In the genomic region with DNA sequence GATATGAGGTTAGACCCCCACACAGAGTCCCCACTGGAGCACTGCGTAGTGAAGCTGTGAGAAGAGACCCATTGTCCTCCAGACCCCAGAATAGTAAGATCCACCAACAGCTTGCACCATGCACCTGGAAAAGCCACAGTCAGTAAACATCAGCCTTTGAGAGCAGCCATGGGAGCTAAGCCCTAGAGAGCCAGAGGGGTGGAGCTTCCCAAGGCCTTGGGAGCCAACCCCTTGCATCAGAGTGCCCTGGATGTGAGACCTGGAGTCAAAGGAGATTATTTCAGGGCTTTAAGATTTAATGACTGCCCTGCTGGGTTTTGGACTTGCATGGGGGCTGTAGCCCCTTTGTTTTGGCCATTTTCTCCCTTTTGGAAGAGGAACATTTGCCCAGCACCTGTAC, we compare ENCODE assay signal across 31 cellular contexts. TPM values are rescaled to one million over a fixed set of nuclear protein-coding genes. Genes with fewer than 3 reads are reported as not detected.
"Had no signal": no experiment of that assay in that cellular context is flagged by ENCODE, and none has a peak within 500 bp of the region (broad histone marks: within the 10 kb centered on the region; RNA-seq: fewer than 3 reads in every experiment).

No MANE protein-coding gene starts in this region.

- H3K9me3 ChIP-seq: colonic mucosa, gastrocnemius medialis had no signal

- H3K4me1 ChIP-seq: colonic mucosa, esophagus muscularis mucosa, esophagus squamous epithelium, foreskin keratinocyte, gastrocnemius medialis, gastroesophageal sphincter, heart left ventricle, heart right ventricle had no signal

- H3K27ac ChIP-seq: colonic mucosa, coronary artery, dorsolateral prefrontal cortex, epithelial cell of prostate, esophagus muscularis mucosa, esophagus squamous epithelium, foreskin keratinocyte, gastrocnemius medialis, gastroesophageal sphincter, heart left ventricle, heart right ventricle had no signal

- H3K4me3 ChIP-seq: colonic mucosa, coronary artery, dorsolateral prefrontal cortex, esophagus muscularis mucosa, esophagus squamous epithelium, gastrocnemius medialis, gastroesophageal sphincter, heart left ventricle, heart right ventricle had no signal

- ATAC-seq: effector memory CD8-positive, alpha-beta T cell; esophagus mucosa; foreskin keratinocyte; gastrocnemius medialis; gastroesophageal sphincter; heart left ventricle; heart right ventricle had no signal

- FAIRE-seq: colon, endometrium, endothelial cell of umbilical vein, frontal cortex had no signal

- H3K27me3 ChIP-seq: colonic mucosa, dorsolateral prefrontal cortex, esophagus muscularis mucosa, esophagus squamous epithelium, foreskin keratinocyte, gastrocnemius medialis, gastroesophageal sphincter, heart left ventricle, heart right ventricle had no signal

- H3K36me3 ChIP-seq: colonic mucosa, esophagus muscularis mucosa, esophagus squamous epithelium, gastrocnemius medialis, gastroesophageal sphincter, heart left ventricle, heart right ventricle had no signal

- DNase-seq: colonic mucosa; cortex of kidney; dermis blood vessel endothelial cell; dorsolateral prefrontal cortex; effector CD4-positive, alpha-beta T cell; effector CD8-positive, alpha-beta T cell; effector memory CD4-positive, alpha-beta T cell; effector memory CD8-positive, alpha-beta T cell; endodermal cell; erythroblast; esophagus squamous epithelium; foreskin fibroblast; foreskin keratinocyte; foreskin melanocyte; gastrocnemius medialis; glutamatergic neuron; head of caudate nucleus; heart left ventricle; heart right ventricle had no signal

RNA-seq across cellular contexts. Expression of gene HSD17B13, which starts 35.7 kb away (rescaled TPM):
- total RNA-seq: dermis blood vessel endothelial cell, endothelial cell of umbilical vein, epithelial cell of proximal tubule, esophagus mucosa, esophagus squamous epithelium, fibroblast of villous mesenchyme, glomerular endothelial cell had no signal
- polyA plus RNA-seq: foreskin keratinocyte had no signal
